In the genomic region with DNA sequence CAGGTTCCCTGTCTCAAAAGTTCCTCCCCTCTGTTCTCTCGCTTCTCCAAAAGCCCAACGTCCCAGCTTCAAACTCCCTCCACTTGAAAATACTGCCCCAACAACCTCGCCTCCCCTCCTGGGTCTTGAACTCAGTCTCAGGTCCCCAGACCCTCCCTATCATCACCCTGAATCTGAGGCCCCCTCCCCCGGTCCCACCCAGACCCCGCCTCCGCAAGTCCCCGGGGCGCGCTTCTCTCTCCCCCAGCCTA, we compare ENCODE assay signal across 1 cellular context.
TF ChIP-seq lines count a peak whose summit lies in the region.

No MANE protein-coding gene starts in this region.

TF ChIP-seq in GM12878, 131 proteins besides CTCF, POLR2A, EP300 and RAD21:
- TF ChIP-seq ZNF622 (IDR thresholded peaks at IDR 0.05) (no peak), LARP7 (IDR thresholded peaks at IDR 0.05) (no peak), GATAD2B (conservative IDR thresholded peaks at IDR 0.05; ENCODE audit: low read depth) (no peak), EGR1 (IDR thresholded peaks at IDR 0.05; ENCODE audit: borderline replicate concordance in 1 of 2, low read depth in 2 of 2, low read length in 2 of 2) (peak in 1 of 2 experiments; percentile 55; a peak in 1 of 3 replicates), SPI1 (IDR thresholded peaks at IDR 0.05; ENCODE audit: borderline replicate concordance, insufficient read depth, low read depth, low read length) (no peak), ZNF207 (IDR thresholded peaks at IDR 0.05; ENCODE audit: borderline replicate concordance) (no peak), RBBP5 (conservative IDR thresholded peaks at IDR 0.05) (no peak)
- TF ChIP-seq, protein P1, sequence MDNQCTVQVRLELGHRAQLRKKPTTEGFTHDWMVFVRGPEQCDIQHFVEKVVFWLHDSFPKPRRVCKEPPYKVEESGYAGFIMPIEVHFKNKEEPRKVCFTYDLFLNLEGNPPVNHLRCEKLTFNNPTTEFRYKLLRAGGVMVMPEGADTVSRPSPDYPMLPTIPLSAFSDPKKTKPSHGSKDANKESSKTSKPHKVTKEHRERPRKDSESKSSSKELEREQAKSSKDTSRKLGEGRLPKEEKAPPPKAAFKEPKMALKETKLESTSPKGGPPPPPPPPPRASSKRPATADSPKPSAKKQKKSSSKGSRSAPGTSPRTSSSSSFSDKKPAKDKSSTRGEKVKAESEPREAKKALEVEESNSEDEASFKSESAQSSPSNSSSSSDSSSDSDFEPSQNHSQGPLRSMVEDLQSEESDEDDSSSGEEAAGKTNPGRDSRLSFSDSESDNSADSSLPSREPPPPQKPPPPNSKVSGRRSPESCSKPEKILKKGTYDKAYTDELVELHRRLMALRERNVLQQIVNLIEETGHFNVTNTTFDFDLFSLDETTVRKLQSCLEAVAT (IDR thresholded peaks at IDR 0.05): 0 out of 2 replicates have a peak, but pooled peaks have one; percentile 11
